ENCODE assay signal across 8 cellular contexts in the genomic region with DNA sequence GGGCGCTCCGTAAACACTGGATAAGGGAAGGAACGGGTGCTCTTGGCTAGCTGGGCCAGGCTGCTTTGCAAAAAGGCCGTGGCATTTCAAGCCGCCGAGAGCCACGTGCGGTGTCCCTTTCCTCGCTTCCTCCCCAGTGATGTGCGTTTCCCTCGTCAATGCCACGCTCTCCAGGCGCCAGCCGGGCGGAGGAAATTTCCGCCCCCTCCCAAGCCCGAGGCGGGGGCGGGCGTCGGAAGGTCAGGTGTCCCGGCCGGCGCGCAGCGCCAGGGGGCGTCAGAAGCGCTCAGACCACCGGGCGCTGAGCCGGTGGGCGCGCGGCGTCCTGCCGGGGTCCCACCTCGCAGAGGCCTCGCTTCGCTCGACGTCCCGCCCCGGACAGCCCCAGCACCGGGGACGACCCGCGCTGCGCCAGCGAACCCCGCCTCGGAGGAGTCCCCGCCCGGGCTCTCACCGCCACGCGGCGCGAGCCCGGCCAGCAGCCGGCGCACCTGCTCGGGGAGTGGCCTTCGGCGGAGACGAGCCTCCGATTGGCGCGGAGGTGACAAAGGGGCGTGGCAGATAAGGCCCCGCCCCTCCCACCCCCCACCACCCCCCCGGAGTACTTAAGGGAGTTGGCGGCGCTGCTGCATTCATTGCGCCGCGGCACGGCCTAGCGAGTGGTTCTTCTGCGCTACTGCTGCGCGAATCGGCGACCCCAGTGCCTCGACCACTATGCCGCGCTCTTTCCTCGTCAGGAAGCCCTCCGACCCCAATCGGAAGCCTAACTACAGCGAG. TPM values are rescaled to one million over a fixed set of nuclear protein-coding genes. Genes with fewer than 3 reads are reported as not detected.
DNase-seq lines count a peak whose midpoint lies in the region; ATAC-seq and TF ChIP-seq lines count a peak whose summit lies in the region.

A gene (plus strand): TSS at position 635 of the 777 bp plus-strand sequence. CDS start 80 bp downstream, at position 715.

- H3K27me3 Mint-ChIP-seq in T-helper 2 cell treated with Interferon-gamma antibody and Interleukin-4, amounts not matched to agents 5 μg/mL and 100 μg/mL, for 36 hours (ENCODE audit: low read depth): peaks cover 29% of the 10 kb centered on the region

- ATAC-seq in HG02840 (IDR thresholded peaks at IDR 0.05; ENCODE audit: low FRiP score, unreplicated experiment) (peak; percentile 82), GM18870 (IDR thresholded peaks at IDR 0.05; ENCODE audit: unreplicated experiment) (no peak)

- no peaks in the 10 kb centered on the region for H3K9me3 ChIP-seq in ascending aorta
- no peaks in the 10 kb centered on the region for H3K9me3 ChIP-seq in hepatocyte (ENCODE audit: low read depth)

- peaks cover 7% of the 10 kb centered on the region for H4K20me1 ChIP-seq in hepatocyte (ENCODE audit: insufficient read depth, poor library complexity, severe bottlenecking)

- no peaks in the 10 kb centered on the region for H3K36me3 Mint-ChIP-seq in T-helper 2 cell treated with Interferon-gamma antibody and Interleukin-4, amounts not matched to agents 5 μg/mL and 100 μg/mL, for 36 hours (ENCODE audit: low read depth)

- TF ChIP-seq CTCF in GM12874 (IDR thresholded peaks at IDR 0.05; ENCODE audit: insufficient read depth, low read depth, low read length): peak; percentile 66
- peak; percentile 35 to 84 (median 62) for TF ChIP-seq CTCF in ascending aorta (IDR thresholded peaks at IDR 0.05)
- TF ChIP-seq CTCF in hepatocyte (IDR thresholded peaks at IDR 0.05; ENCODE audit: poor library complexity): peak; percentile 63
- TF ChIP-seq CTCF in retinal pigment epithelial cell (conservative IDR thresholded peaks at IDR 0.05; ENCODE audit: low read depth, low read length): peak; percentile 50

- H3K36me3 ChIP-seq in ascending aorta: no peaks in the 10 kb centered on the region
- no peaks in the 10 kb centered on the region for H3K36me3 ChIP-seq in hepatocyte (replicated peaks; ENCODE audit: insufficient read depth, low read depth)

- H3K9me2 ChIP-seq in hepatocyte (replicated peaks; ENCODE audit: insufficient read depth): no peaks in the 10 kb centered on the region

- 3% methylated on average over 65 of the region's 90 CpGs for WGBS in hepatocyte (ENCODE audit: low lambda C conversion rate, missing lambda C conversion rate)

- H3K4me3 ChIP-seq in ascending aorta (peak within 1 kb of the TSS; percentile 66 to 80), hepatocyte (peak within 1 kb of the TSS; percentile 84), retinal pigment epithelial cell (ENCODE audit: low read length) (peak within 1 kb of the TSS; percentile 61)

- H3K27me3 ChIP-seq in ascending aorta (no peaks in the 10 kb centered on the region), hepatocyte (no peaks in the 10 kb centered on the region)

- H3K4me1 ChIP-seq in ascending aorta (peaks cover 12 to 37% of the 10 kb centered on the region in 2 donors), hepatocyte (ENCODE audit: insufficient read depth) (peaks cover 32% of the 10 kb centered on the region)

- H3K27ac ChIP-seq in ascending aorta: peak within 1 kb of the TSS; percentile 69 to 71
- peak within 1 kb of the TSS; percentile 61 for H3K27ac ChIP-seq in hepatocyte

- H3K9me3 Mint-ChIP-seq in T-helper 2 cell treated with Interferon-gamma antibody and Interleukin-4, amounts not matched to agents 5 μg/mL and 100 μg/mL, for 36 hours: no peaks in the 10 kb centered on the region

- peak within 1 kb of the TSS; percentile 21 for H2AFZ ChIP-seq in hepatocyte

- intact Hi-C loops in ascending aorta (cut with DNase I): loop anchor here (2.0 to 5.0 kb wide), 3 partner anchors 44 to 185 kb away; no protein-coding TSS in a partner anchor

- peak within 1 kb of the TSS; percentile 71 for H3K4me3 Mint-ChIP-seq in T-helper 2 cell treated with Interferon-gamma antibody and Interleukin-4, amounts not matched to agents 5 μg/mL and 100 μg/mL, for 36 hours

- peaks cover 46% of the 10 kb centered on the region for H3K79me2 ChIP-seq in hepatocyte

- H3K4me1 Mint-ChIP-seq in T-helper 2 cell treated with Interferon-gamma antibody and Interleukin-4, amounts not matched to agents 5 μg/mL and 100 μg/mL, for 36 hours (ENCODE audit: low read depth): peaks cover 10% of the 10 kb centered on the region

- DNase-seq in NCI-H1694 (lab: John Stamatoyannopoulos, UW) (peak; percentile 53), ascending aorta (ENCODE audit: low spot score in 2 of 2) (peak in 1 of 2 donors; percentile 84), hepatocyte (ENCODE audit: low spot score) (peak; percentile 94), retinal pigment epithelial cell (ENCODE audit: low read depth) (peak; percentile 52)
- peak; percentile 81 for DNase-seq in T-helper 2 cell treated with Interferon-gamma antibody and Interleukin-4, amounts not matched to agents 5 μg/mL and 100 μg/mL, for 36 hours (ENCODE audit: low spot score)

- peak within 1 kb of the TSS; percentile 94 for H3K4me2 ChIP-seq in hepatocyte

- H3K27ac Mint-ChIP-seq in T-helper 2 cell treated with Interferon-gamma antibody and Interleukin-4, amounts not matched to agents 5 μg/mL and 100 μg/mL, for 36 hours: peak within 1 kb of the TSS; percentile 26

RNA-seq across cellular contexts. Expression of the gene that starts here (rescaled TPM):
- 64.4 TPM for total RNA-seq in ascending aorta
- 2.9 and 3.0 TPM in 2 replicates for total RNA-seq in hepatocyte
- 8.4 and 9.8 TPM in 2 replicates for polyA plus RNA-seq in hepatocyte

Comparison
In these comparisons a context has a peak if more than half of its experiments do, and no peak if none do; other contexts are left out.
1. RNA of the gene that starts here (total RNA-seq): 64.4 TPM in ascending aorta (single experiment); 2.9 to 3.0 TPM in hepatocyte; every median in the first group is over 10 times any median in the second.
2. Peak in every context shown above with its lines, with median percentiles within 50 percentile points of each other: CTCF ChIP-seq and H3K4me3 ChIP-seq.